ENCODE assay signal across 8 cellular contexts in the genomic region with DNA sequence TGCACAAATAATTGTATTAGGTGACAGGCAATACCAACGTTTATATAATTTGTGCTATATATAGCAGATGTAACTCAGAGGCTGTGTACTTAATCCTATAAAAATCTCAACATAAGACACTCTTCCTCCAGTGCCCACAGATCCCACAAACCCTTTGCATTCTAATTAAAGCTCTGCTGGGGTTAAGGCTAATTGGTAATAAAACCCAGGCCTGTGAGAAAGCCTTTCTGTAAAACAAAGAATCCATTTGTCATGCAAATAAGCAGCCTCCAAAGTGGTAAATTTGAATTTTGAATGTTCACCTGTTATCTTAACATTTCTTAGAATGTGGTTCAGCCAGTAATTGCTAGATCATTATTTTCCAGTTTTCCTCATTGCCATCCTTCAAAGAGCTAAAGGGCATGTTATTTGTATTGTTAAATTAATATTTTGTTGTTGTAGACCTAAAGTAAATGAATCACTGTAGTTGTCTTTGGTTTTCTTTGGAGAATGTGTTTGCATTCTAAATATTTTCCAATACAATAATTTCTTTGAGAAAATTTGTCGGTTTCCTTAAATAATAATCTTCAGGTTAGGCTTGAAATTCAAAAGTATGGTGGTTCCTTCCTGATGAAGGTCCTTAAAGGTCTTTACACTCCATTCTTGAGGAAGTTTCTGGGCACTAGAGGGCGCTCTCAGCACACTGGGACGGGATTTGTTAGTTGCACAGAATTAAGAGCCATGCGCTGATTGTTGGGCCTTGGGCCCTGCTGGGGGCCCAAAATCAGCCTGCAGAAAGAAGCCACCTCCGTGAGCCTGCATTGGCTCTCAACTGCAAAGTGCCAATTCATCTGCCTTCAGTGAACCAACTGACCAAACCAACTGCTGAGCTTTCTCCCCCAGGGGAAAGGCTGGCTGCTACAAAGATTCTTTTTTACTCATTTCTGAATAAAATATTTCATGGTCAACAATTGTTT. TPM values are rescaled to one million over a fixed set of nuclear protein-coding genes. Genes with fewer than 3 reads are reported as not detected.
A peak's percentile ranks its signal among the peaks of the same experiment; 100 is the strongest.
DNase-seq lines count a peak whose midpoint lies in the region; ATAC-seq lines count a peak whose summit lies in the region.

No MANE protein-coding gene starts in this region.

- DNase-seq in HS-5 (ENCODE audit: low read depth): peak; percentile 67
- DNase-seq in NCI-H82 (lab: John Stamatoyannopoulos, UW): peak; percentile 99
- peak; percentile 85 to 90 for DNase-seq in activated CD4-positive, alpha-beta T cell treated with anti-CD3 and anti-CD28 coated beads, Interleukin-2, amount 50 U/mL, for 4 hours
- peak; percentile 85 for DNase-seq in effector CD4-positive, alpha-beta T cell
- peak; percentile 87 to 90 for DNase-seq in lung microvascular endothelial cell (ENCODE audit: low read depth in 2 of 2)
- DNase-seq in stimulated activated CD4-positive, alpha-beta T cell treated with anti-CD3 and anti-CD28 coated beads, TNF-alpha, amount 100 ng/mL, for 4 hours (ENCODE audit: low read depth in 3 of 3): peak; percentile 68 to 82 (median 71)

- ATAC-seq in GM18498 (IDR thresholded peaks at IDR 0.05; ENCODE audit: unreplicated experiment) (peak; percentile 72), GM18870 (IDR thresholded peaks at IDR 0.05; ENCODE audit: unreplicated experiment) (no peak)

RNA-seq across cellular contexts. Expression of a gene that starts 46.1 kb away (rescaled TPM):
- 100.0 and 116 TPM in 2 replicates for total RNA-seq in lung microvascular endothelial cell
